ENCODE assay signal across 8 cellular contexts in the genomic region with DNA sequence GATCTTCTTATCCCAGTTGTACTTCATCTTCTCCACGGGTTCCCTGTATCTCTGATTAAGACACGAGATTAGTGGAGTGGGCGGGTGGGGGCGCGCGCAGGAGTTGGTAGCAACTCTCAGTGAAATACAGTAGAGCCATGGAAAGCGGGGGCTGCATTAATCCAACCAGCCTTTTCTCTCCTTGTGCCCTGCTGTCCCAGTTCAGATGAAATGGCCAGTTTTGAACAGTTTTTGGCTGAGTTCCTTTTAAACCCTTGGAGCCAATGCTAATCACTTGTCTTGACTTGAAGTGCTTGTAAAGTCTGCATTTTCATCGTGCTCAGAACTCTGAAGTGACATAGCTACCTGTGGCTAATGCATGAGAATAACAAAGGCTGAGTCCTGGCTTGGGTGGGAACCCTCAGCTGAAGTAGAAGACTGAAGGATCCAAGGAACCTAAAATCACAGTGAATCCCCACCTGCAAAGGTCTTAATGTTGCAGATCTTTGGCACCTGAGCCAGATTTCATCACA. TPM values are rescaled to one million over a fixed set of nuclear protein-coding genes. Genes with fewer than 3 reads are reported as not detected.
DNase-seq lines count a peak whose midpoint lies in the region; ATAC-seq and TF ChIP-seq lines count a peak whose summit lies in the region.

No MANE protein-coding gene starts in this region.

- peak overlapping the region; percentile 91 for H3K4me2 ChIP-seq in GM23338

- peaks cover 31% of the 10 kb centered on the region for H4K20me1 ChIP-seq in GM23338 (replicated peaks; ENCODE audit: insufficient read depth)

- H3K27ac ChIP-seq in ACC112 (ENCODE audit: low read depth, low read length) (peak overlapping the region; percentile 56), GM23338 (ENCODE audit: low read depth) (peak overlapping the region; percentile 84), sigmoid colon (peak overlapping the region; percentile 86 to 97 (median 90))

- peak overlapping the region; percentile 89 for H3K4me3 ChIP-seq in ACC112 (ENCODE audit: low read depth, low read length)
- peak overlapping the region; percentile 71 for H3K4me3 ChIP-seq in GM23338
- H3K4me3 ChIP-seq in sigmoid colon = peak overlapping the region; percentile 72 to 90 (median 87)

- H3K79me2 ChIP-seq in ACC112 (ENCODE audit: control insufficient read depth, insufficient read depth, low read length, unreplicated experiment) = peaks cover 41% of the 10 kb centered on the region
- peaks cover 28% of the 10 kb centered on the region for H3K79me2 ChIP-seq in GM23338 (replicated peaks; ENCODE audit: insufficient read depth)

- no peak for TF ChIP-seq POLR2A in sigmoid colon (IDR thresholded peaks at IDR 0.05)

- CTCF ChIA-PET in activated CD4-positive, alpha-beta memory T cell treated with anti-CD3 and anti-CD28 coated beads, Interleukin-2, amount 10 ng/mL, durations not matched to agents 7 days and 5 days (lab: Charles Lee) = interaction anchor here (1.0 to 1.4 kb wide), 5 partner anchors 30 to 159 kb away, joined by 3 to 8 read pairs (median 4); no protein-coding TSS in a partner anchor

- ATAC-seq in GM23338 (peak; percentile 19), HG03469 (IDR thresholded peaks at IDR 0.05; ENCODE audit: unreplicated experiment) (no peak), GM19455 (IDR thresholded peaks at IDR 0.05; ENCODE audit: unreplicated experiment) (no peak), GM19463 (IDR thresholded peaks at IDR 0.05; ENCODE audit: unreplicated experiment) (no peak)

- no peaks in the 10 kb centered on the region for H3F3A ChIP-seq in GM23338 (replicated peaks; ENCODE audit: low read depth)

- H3K27ac Mint-ChIP-seq in GM23338 = peak overlapping the region; percentile 96
- peak overlapping the region; percentile 93 for H3K27ac Mint-ChIP-seq in activated CD4-positive, alpha-beta memory T cell treated with anti-CD3 and anti-CD28 coated beads, Interleukin-2, amount 10 ng/mL, durations not matched to agents 7 days and 5 days
- no peak overlapping the region for H3K27ac Mint-ChIP-seq in glutamatergic neuron (ENCODE audit: unreplicated experiment)

- H3K4me1 ChIP-seq in ACC112 (ENCODE audit: control insufficient read depth, insufficient read depth, low read length, unreplicated experiment) (peaks cover 46% of the 10 kb centered on the region), GM23338 (ENCODE audit: insufficient read depth) (peaks cover 42% of the 10 kb centered on the region), sigmoid colon (peaks cover 0 to 37% (median 31%) of the 10 kb centered on the region in 4 donors)

- H2AFZ ChIP-seq in ACC112 (ENCODE audit: low read length, unreplicated experiment) (peak overlapping the region; percentile 83), GM23338 (peak overlapping the region; percentile 94)

- no peaks in the 10 kb centered on the region for H3K9me3 ChIP-seq in sigmoid colon

- POLR2A ChIA-PET in activated CD4-positive, alpha-beta memory T cell treated with anti-CD3 and anti-CD28 coated beads, Interleukin-2, amount 10 ng/mL, durations not matched to agents 7 days and 5 days (lab: Charles Lee) = interaction anchor here (0.7 to 1.6 kb wide), 11 partner anchors 11 to 135 kb away, joined by 3 to 6 read pairs (median 3); no protein-coding TSS in a partner anchor

- TF ChIP-seq EP300 in sigmoid colon (IDR thresholded peaks at IDR 0.05) = no peak

- H3K27me3 Mint-ChIP-seq in GM23338 (ENCODE audit: insufficient read depth, low read depth, poor library complexity) (peaks cover 15% of the 10 kb centered on the region), glutamatergic neuron (ENCODE audit: unreplicated experiment) (peaks cover 5% of the 10 kb centered on the region)
- H3K27me3 Mint-ChIP-seq in activated CD4-positive, alpha-beta memory T cell treated with anti-CD3 and anti-CD28 coated beads, Interleukin-2, amount 10 ng/mL, durations not matched to agents 7 days and 5 days = no peaks in the 10 kb centered on the region

- H3K4me1 Mint-ChIP-seq in GM23338 = peaks cover 54% of the 10 kb centered on the region
- H3K4me1 Mint-ChIP-seq in activated CD4-positive, alpha-beta memory T cell treated with anti-CD3 and anti-CD28 coated beads, Interleukin-2, amount 10 ng/mL, durations not matched to agents 7 days and 5 days = peaks cover 77% of the 10 kb centered on the region
- H3K4me1 Mint-ChIP-seq in glutamatergic neuron (ENCODE audit: low read depth, unreplicated experiment) = peaks cover 17% of the 10 kb centered on the region

- DNase-seq in GM23338 (ENCODE audit: low spot score) (peak; percentile 51), glutamatergic neuron (no peak), sigmoid colon (no peak)
- DNase-seq in activated CD4-positive, alpha-beta memory T cell treated with anti-CD3 and anti-CD28 coated beads, Interleukin-2, amount 10 ng/mL, durations not matched to agents 7 days and 5 days = no peak

- H3K4me3 Mint-ChIP-seq in GM23338 (peak overlapping the region; percentile 91), glutamatergic neuron (ENCODE audit: unreplicated experiment) (peak overlapping the region; percentile 94)
- peak overlapping the region; percentile 96 for H3K4me3 Mint-ChIP-seq in activated CD4-positive, alpha-beta memory T cell treated with anti-CD3 and anti-CD28 coated beads, Interleukin-2, amount 10 ng/mL, durations not matched to agents 7 days and 5 days

- no peaks in the 10 kb centered on the region for H3K27me3 ChIP-seq in ACC112 (ENCODE audit: insufficient read depth, low read length)
- H3K27me3 ChIP-seq in GM23338 (ENCODE audit: insufficient read depth) = peaks cover 49% of the 10 kb centered on the region
- no peaks in the 10 kb centered on the region for H3K27me3 ChIP-seq in sigmoid colon

- no peaks in the 10 kb centered on the region for H3K9me2 ChIP-seq in GM23338 (ENCODE audit: insufficient read depth)

- H3K9me3 Mint-ChIP-seq in GM23338 (no peaks in the 10 kb centered on the region), glutamatergic neuron (ENCODE audit: unreplicated experiment) (peaks cover 4% of the 10 kb centered on the region)
- no peaks in the 10 kb centered on the region for H3K9me3 Mint-ChIP-seq in activated CD4-positive, alpha-beta memory T cell treated with anti-CD3 and anti-CD28 coated beads, Interleukin-2, amount 10 ng/mL, durations not matched to agents 7 days and 5 days

- H3K36me3 Mint-ChIP-seq in GM23338 (ENCODE audit: low read depth) (no peaks in the 10 kb centered on the region), glutamatergic neuron (ENCODE audit: unreplicated experiment) (no peaks in the 10 kb centered on the region)
- peaks cover 34% of the 10 kb centered on the region for H3K36me3 Mint-ChIP-seq in activated CD4-positive, alpha-beta memory T cell treated with anti-CD3 and anti-CD28 coated beads, Interleukin-2, amount 10 ng/mL, durations not matched to agents 7 days and 5 days (ENCODE audit: low read depth)

- TF ChIP-seq CTCF in GM23338 (conservative IDR thresholded peaks at IDR 0.05; ENCODE audit: low read depth in 2 of 2) = no peak
- no peak for TF ChIP-seq CTCF in glutamatergic neuron (IDR thresholded peaks at IDR 0.05; ENCODE audit: partially characterized antibody, unreplicated experiment)
- TF ChIP-seq CTCF in sigmoid colon (IDR thresholded peaks at IDR 0.05) = no peak

- H3K36me3 ChIP-seq in ACC112 (ENCODE audit: insufficient read depth, low read length) (no peaks in the 10 kb centered on the region), GM23338 (ENCODE audit: insufficient read depth) (no peaks in the 10 kb centered on the region), sigmoid colon (no peaks in the 10 kb centered on the region)

- WGBS in sigmoid colon, 2 donors = 2 to 4% methylated on average over 8 of the region's 8 CpGs

- intact Hi-C loops in sigmoid colon (cut with DNase I) = loop anchor here (2.0 to 5.0 kb wide), 3 partner anchors 41 to 107 kb away; a partner anchor contains a TSS

RNA-seq across cellular contexts. Expression of a gene that starts 0.8 kb away (rescaled TPM):
- 61.0 and 63.0 TPM in 2 replicates for total RNA-seq in GM23338 (2014; rRNA removed; shearing (Covaris generic))
- 37.6 and 44.1 TPM in 2 replicates for polyA plus RNA-seq in GM23338 (2016; fragmentation: Nextera tagmentation; extraction: Ambion mirVana)
- total RNA-seq in activated CD4-positive, alpha-beta memory T cell treated with anti-CD3 and anti-CD28 coated beads, Interleukin-2, amount 10 ng/mL, durations not matched to agents 7 days and 5 days = 100 to 1,000 TPM; 331 to 343 TPM
- 18.1 TPM for total RNA-seq in glutamatergic neuron (ENCODE audit: unreplicated experiment)
- 100 to 1,000 TPM; 140 to 232 (median 203) TPM for total RNA-seq in sigmoid colon
- polyA plus RNA-seq in sigmoid colon = 10 to 100 TPM; 37.2 to 78.3 (median 44.4) TPM
